In genomic region chr10:89217057-89217990, GRCh38 we compare ENCODE assay signal across 9 cellular contexts. TPM values are rescaled to one million over a fixed set of nuclear protein-coding genes. Genes with fewer than 3 reads are reported as not detected.
A peak's percentile ranks its signal among the peaks of the same experiment; 100 is the strongest.
DNase-seq lines count a peak whose midpoint lies in the region; ATAC-seq and TF ChIP-seq lines count a peak whose summit lies in the region.
"Had no signal": no experiment of that assay in that cellular context is flagged by ENCODE, and none has a peak within 500 bp of the region (broad histone marks: within the 10 kb centered on the region; RNA-seq: fewer than 3 reads in every experiment).

No MANE protein-coding gene starts in this region.

- ATAC-seq in DND-41 (ENCODE audit: insufficient read depth, low read depth): peak; percentile 69
- no peak for ATAC-seq in GM21723 (IDR thresholded peaks at IDR 0.05; ENCODE audit: unreplicated experiment)

- H4K20me1 ChIP-seq in DND-41 (ENCODE audit: insufficient read depth, low read length) (no peaks in the 10 kb centered on the region), smooth muscle cell (ENCODE audit: low read depth) (no peaks in the 10 kb centered on the region)

- H3K36me3 ChIP-seq in DND-41 (ENCODE audit: insufficient read depth, low read length) (no peaks in the 10 kb centered on the region), ascending aorta (peaks cover 9 to 18% of the 10 kb centered on the region in 2 donors), smooth muscle cell (ENCODE audit: low read depth) (no peaks in the 10 kb centered on the region)

- no peaks in the 10 kb centered on the region for H3K9me3 Mint-ChIP-seq in T-helper 1 cell treated with Interleukin-12 subunit alpha and Interleukin-12 subunit beta and Interleukin-4 antibody, amounts not matched to agents 30 μg/mL and 1 μg/mL, for 36 hours

- H3K27ac Mint-ChIP-seq in T-helper 1 cell treated with Interleukin-12 subunit alpha and Interleukin-12 subunit beta and Interleukin-4 antibody, amounts not matched to agents 30 μg/mL and 1 μg/mL, for 36 hours: peak overlapping the region; percentile 7

- H3F3A ChIP-seq in smooth muscle cell (ENCODE audit: low read depth): no peaks in the 10 kb centered on the region

- H3K4me1 ChIP-seq in DND-41 (ENCODE audit: insufficient read depth, low read length) (peaks cover 6% of the 10 kb centered on the region), ascending aorta (peaks cover 0 to 4% of the 10 kb centered on the region in 2 donors), smooth muscle cell (ENCODE audit: low read depth) (no peaks in the 10 kb centered on the region)

- H3K9ac ChIP-seq in DND-41 (ENCODE audit: low read depth, low read length) (no peak overlapping the region), smooth muscle cell (ENCODE audit: low read depth) (no peak overlapping the region)

- intact Hi-C loops in ascending aorta (cut with DNase I): loop anchor here (1.0 to 10.0 kb wide), 2 partner anchors 188 to 633 kb away; partner anchors contain the start of genes LIPJ and RNLS

- no peak overlapping the region for H3K27ac ChIP-seq in DND-41 (ENCODE audit: low read length)
- H3K27ac ChIP-seq in ascending aorta: peak overlapping the region; percentile 14 to 58
- H3K27ac ChIP-seq in smooth muscle cell (ENCODE audit: low read depth): no peak overlapping the region

- H3K4me3 ChIP-seq in DND-41 (ENCODE audit: low read depth in 1 of 2, low read length in 2 of 2) (no peak overlapping the region), ascending aorta (peak overlapping the region in 1 of 2 donors; percentile 12), smooth muscle cell (peak overlapping the region; percentile 14)

- no peaks in the 10 kb centered on the region for H3K27me3 Mint-ChIP-seq in T-helper 1 cell treated with Interleukin-12 subunit alpha and Interleukin-12 subunit beta and Interleukin-4 antibody, amounts not matched to agents 30 μg/mL and 1 μg/mL, for 36 hours (ENCODE audit: low read depth)

- H3K79me2 ChIP-seq in DND-41 (ENCODE audit: insufficient read depth, low read length) (no peaks in the 10 kb centered on the region), smooth muscle cell (ENCODE audit: low read depth) (no peaks in the 10 kb centered on the region)

- H3K4me2 ChIP-seq in DND-41 (ENCODE audit: insufficient read depth, low read length): peak overlapping the region; percentile 3; the same call in 1 of the 2 replicates
- H3K4me2 ChIP-seq in smooth muscle cell: peak overlapping the region; percentile 52

- no peak overlapping the region for H3K4me3 Mint-ChIP-seq in T-helper 1 cell treated with Interleukin-12 subunit alpha and Interleukin-12 subunit beta and Interleukin-4 antibody, amounts not matched to agents 30 μg/mL and 1 μg/mL, for 36 hours

- no peaks in the 10 kb centered on the region for H3K9me3 ChIP-seq in DND-41 (ENCODE audit: insufficient read depth, low read length, severe bottlenecking)
- no peaks in the 10 kb centered on the region for H3K9me3 ChIP-seq in ascending aorta
- no peaks in the 10 kb centered on the region for H3K9me3 ChIP-seq in smooth muscle cell (replicated peaks; ENCODE audit: low read depth)

- DNase-seq in DND-41 (peak; percentile 65), M059J (ENCODE audit: low read depth) (peak; percentile 65), ascending aorta (ENCODE audit: low spot score in 2 of 2) (peak in 1 of 2 donors; percentile 76), hepatic stellate cell (ENCODE audit: low spot score) (peak; percentile 17), smooth muscle cell (lab: John Stamatoyannopoulos, UW; ENCODE audit: unreplicated experiment) (no peak), mesenteric fat pad (ENCODE audit: low spot score) (no peak)

- peak; percentile 82 for TF ChIP-seq CTCF in DND-41 (IDR thresholded peaks at IDR 0.05; ENCODE audit: borderline replicate concordance, extremely low read depth, low read length, poor library complexity, severe bottlenecking)
- peak; percentile 37 to 72 (median 70) for TF ChIP-seq CTCF in ascending aorta (IDR thresholded peaks at IDR 0.05)
- TF ChIP-seq CTCF in smooth muscle cell (IDR thresholded peaks at IDR 0.05; ENCODE audit: borderline replicate concordance, insufficient read depth, poor library complexity, severe bottlenecking): peak; percentile 81

- WGBS in smooth muscle cell (ENCODE audit: low lambda C conversion rate): 24% methylated on average over 6 of the region's 6 CpGs

- H2AFZ ChIP-seq in DND-41 (ENCODE audit: low read depth, low read length): 0 out of 2 replicates have a peak overlapping the region, but pooled peaks have one; percentile 3
- H2AFZ ChIP-seq in smooth muscle cell (ENCODE audit: low read depth): no peak overlapping the region

- no peaks in the 10 kb centered on the region for H3K27me3 ChIP-seq in DND-41 (ENCODE audit: insufficient read depth, low read length, poor library complexity)
- no peaks in the 10 kb centered on the region for H3K27me3 ChIP-seq in ascending aorta
- no peaks in the 10 kb centered on the region for H3K27me3 ChIP-seq in smooth muscle cell (ENCODE audit: low read depth)

- H3K4me1 Mint-ChIP-seq in T-helper 1 cell treated with Interleukin-12 subunit alpha and Interleukin-12 subunit beta and Interleukin-4 antibody, amounts not matched to agents 30 μg/mL and 1 μg/mL, for 36 hours (ENCODE audit: low read depth): peaks cover 3% of the 10 kb centered on the region

- no peaks in the 10 kb centered on the region for H3K36me3 Mint-ChIP-seq in T-helper 1 cell treated with Interleukin-12 subunit alpha and Interleukin-12 subunit beta and Interleukin-4 antibody, amounts not matched to agents 30 μg/mL and 1 μg/mL, for 36 hours (ENCODE audit: low read depth)

RNA-seq across cellular contexts. Expression of gene CH25H, which starts 10.2 kb away (rescaled TPM):
- total RNA-seq in M059J (2014; rRNA removed; shearing (Covaris generic)): 3.2 and 5.1 TPM in 2 replicates
- 1.7 TPM for total RNA-seq in ascending aorta
- total RNA-seq in smooth muscle cell: not detected in 2 replicates
- 0.38 TPM in 1 of 2 replicates, not detected in the other for polyA plus RNA-seq in smooth muscle cell
- 4.8 TPM for total RNA-seq in mesenteric fat pad
- total RNA-seq: T-helper 1 cell treated with Interleukin-12 subunit alpha and Interleukin-12 subunit beta and Interleukin-4 antibody, amounts not matched to agents 30 ng/mL and 1 ng/mL, for 36 hours had no signal

RNA-seq across cellular contexts. Expression of gene LIPA, which starts 34.3 kb away (rescaled TPM):
- total RNA-seq in M059J (2014; rRNA removed; shearing (Covaris generic)): 120 and 149 TPM in 2 replicates
- 57.9 TPM for total RNA-seq in ascending aorta
- 27.1 and 33.0 TPM in 2 replicates for total RNA-seq in smooth muscle cell
- polyA plus RNA-seq in smooth muscle cell: 22.9 and 34.4 TPM in 2 replicates
- 210 TPM for total RNA-seq in mesenteric fat pad

Comparison
In these comparisons a context has a peak if more than half of its experiments do, and no peak if none do; other contexts are left out.
1. DNase-seq: peak in DND-41 (single experiment), M059J (single experiment) and hepatic stellate cell (single experiment); none in smooth muscle cell (single experiment) and mesenteric fat pad (single experiment).
2. H3K27ac ChIP-seq: peak in ascending aorta (2 of 2); none in DND-41 (single experiment) and smooth muscle cell (single experiment).
3. Peak in every context shown above with its lines, with median percentiles within 50 percentile points of each other: CTCF ChIP-seq.